In genomic region chr6:34526241-34526972, GRCh38 we compare ENCODE assay signal across 1 cellular context.
TF ChIP-seq lines count a peak whose summit lies in the region.

No MANE protein-coding gene starts in this region.

TF ChIP-seq in K562, 482 proteins besides CTCF, POLR2A, EP300 and RAD21 (continued from another document and continues in another):
- TF ChIP-seq ELK1 (CRISPR knock-in tag; IDR thresholded peaks at IDR 0.05) (no peak), ESRRB (CRISPR knock-in tag; IDR thresholded peaks at IDR 0.05; ENCODE audit: borderline replicate concordance) (no peak), CBX2 (IDR thresholded peaks at IDR 0.05; ENCODE audit: insufficient read depth, low read length, poor library complexity, severe bottlenecking) (no peak), RUNX1 (IDR thresholded peaks at IDR 0.05; ENCODE audit: low read depth) (no peak), SP2 (IDR thresholded peaks at IDR 0.05; ENCODE audit: extremely low read depth, low read depth, low read length, poor library complexity, severe bottlenecking) (no peak), SMAD3 (CRISPR knock-in tag; conservative IDR thresholded peaks at IDR 0.05) (no peak), ZKSCAN1 (IDR thresholded peaks at IDR 0.05; ENCODE audit: low read depth, low read length) (no peak), ZBTB8A (IDR thresholded peaks at IDR 0.05; ENCODE audit: partially characterized antibody) (no peak), CEBPB (tag; IDR thresholded peaks at IDR 0.05) (peak; percentile 31; the same call in 1 of the 2 replicates), ZKSCAN3 (CRISPR knock-in tag; IDR thresholded peaks at IDR 0.05) (no peak), E4F1 (CRISPR knock-in tag; IDR thresholded peaks at IDR 0.05; ENCODE audit: borderline replicate concordance) (no peak), FOXO4 (CRISPR knock-in tag; IDR thresholded peaks at IDR 0.05) (no peak), FOS (IDR thresholded peaks at IDR 0.05; ENCODE audit: extremely low read depth, insufficient read length) (no peak), TAF15 (IDR thresholded peaks at IDR 0.05; ENCODE audit: low read depth, low read length) (no peak), POLR2B (IDR thresholded peaks at IDR 0.05; ENCODE audit: low read depth, partially characterized antibody) (no peak), ZNF766 (CRISPR knock-in tag; conservative IDR thresholded peaks at IDR 0.05) (0 out of 2 replicates have a peak, but pooled peaks have one; percentile 47), HDAC3 (IDR thresholded peaks at IDR 0.05; ENCODE audit: borderline replicate concordance, partially characterized antibody) (no peak), ZNF77 (CRISPR knock-in tag; IDR thresholded peaks at IDR 0.05) (no peak), ZNF436 (CRISPR knock-in tag; IDR thresholded peaks at IDR 0.05) (no peak), MAFK (IDR thresholded peaks at IDR 0.05; ENCODE audit: low read length) (no peak), CHAMP1 (IDR thresholded peaks at IDR 0.05) (no peak), ZNF212 (CRISPR knock-in tag; IDR thresholded peaks at IDR 0.05) (no peak), RFX7 (CRISPR knock-in tag; IDR thresholded peaks at IDR 0.05) (no peak), SRSF3 (IDR thresholded peaks at IDR 0.05; ENCODE audit: insufficient read depth, low read length) (no peak), CXXC5 (CRISPR knock-in tag; IDR thresholded peaks at IDR 0.05) (peak; percentile 13; the same call in 1 of the 2 replicates), ZNF146 (CRISPR knock-in tag; IDR thresholded peaks at IDR 0.05; ENCODE audit: unreplicated experiment) (no peak), ZNF134 (CRISPR knock-in tag; conservative IDR thresholded peaks at IDR 0.05) (no peak), ZNF644 (tag; IDR thresholded peaks at IDR 0.05; ENCODE audit: low read depth) (no peak), TRIM28 (IDR thresholded peaks at IDR 0.05) (no peak)
- TF ChIP-seq, protein P1, sequence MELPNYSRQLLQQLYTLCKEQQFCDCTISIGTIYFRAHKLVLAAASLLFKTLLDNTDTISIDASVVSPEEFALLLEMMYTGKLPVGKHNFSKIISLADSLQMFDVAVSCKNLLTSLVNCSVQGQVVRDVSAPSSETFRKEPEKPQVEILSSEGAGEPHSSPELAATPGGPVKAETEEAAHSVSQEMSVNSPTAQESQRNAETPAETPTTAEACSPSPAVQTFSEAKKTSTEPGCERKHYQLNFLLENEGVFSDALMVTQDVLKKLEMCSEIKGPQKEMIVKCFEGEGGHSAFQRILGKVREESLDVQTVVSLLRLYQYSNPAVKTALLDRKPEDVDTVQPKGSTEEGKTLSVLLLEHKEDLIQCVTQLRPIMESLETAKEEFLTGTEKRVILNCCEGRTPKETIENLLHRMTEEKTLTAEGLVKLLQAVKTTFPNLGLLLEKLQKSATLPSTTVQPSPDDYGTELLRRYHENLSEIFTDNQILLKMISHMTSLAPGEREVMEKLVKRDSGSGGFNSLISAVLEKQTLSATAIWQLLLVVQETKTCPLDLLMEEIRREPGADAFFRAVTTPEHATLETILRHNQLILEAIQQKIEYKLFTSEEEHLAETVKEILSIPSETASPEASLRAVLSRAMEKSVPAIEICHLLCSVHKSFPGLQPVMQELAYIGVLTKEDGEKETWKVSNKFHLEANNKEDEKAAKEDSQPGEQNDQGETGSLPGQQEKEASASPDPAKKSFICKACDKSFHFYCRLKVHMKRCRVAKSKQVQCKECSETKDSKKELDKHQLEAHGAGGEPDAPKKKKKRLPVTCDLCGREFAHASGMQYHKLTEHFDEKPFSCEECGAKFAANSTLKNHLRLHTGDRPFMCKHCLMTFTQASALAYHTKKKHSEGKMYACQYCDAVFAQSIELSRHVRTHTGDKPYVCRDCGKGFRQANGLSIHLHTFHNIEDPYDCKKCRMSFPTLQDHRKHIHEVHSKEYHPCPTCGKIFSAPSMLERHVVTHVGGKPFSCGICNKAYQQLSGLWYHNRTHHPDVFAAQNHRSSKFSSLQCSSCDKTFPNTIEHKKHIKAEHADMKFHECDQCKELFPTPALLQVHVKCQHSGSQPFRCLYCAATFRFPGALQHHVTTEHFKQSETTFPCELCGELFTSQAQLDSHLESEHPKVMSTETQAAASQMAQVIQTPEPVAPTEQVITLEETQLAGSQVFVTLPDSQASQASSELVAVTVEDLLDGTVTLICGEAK (IDR thresholded peaks at IDR 0.05) = no peak; the same call in 1 of the 2 replicates
- TF ChIP-seq, protein P1 (CRISPR knock-in tag; IDR thresholded peaks at IDR 0.05) = no peak
- TF ChIP-seq, protein P2, sequence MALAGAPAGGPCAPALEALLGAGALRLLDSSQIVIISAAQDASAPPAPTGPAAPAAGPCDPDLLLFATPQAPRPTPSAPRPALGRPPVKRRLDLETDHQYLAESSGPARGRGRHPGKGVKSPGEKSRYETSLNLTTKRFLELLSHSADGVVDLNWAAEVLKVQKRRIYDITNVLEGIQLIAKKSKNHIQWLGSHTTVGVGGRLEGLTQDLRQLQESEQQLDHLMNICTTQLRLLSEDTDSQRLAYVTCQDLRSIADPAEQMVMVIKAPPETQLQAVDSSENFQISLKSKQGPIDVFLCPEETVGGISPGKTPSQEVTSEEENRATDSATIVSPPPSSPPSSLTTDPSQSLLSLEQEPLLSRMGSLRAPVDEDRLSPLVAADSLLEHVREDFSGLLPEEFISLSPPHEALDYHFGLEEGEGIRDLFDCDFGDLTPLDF (CRISPR knock-in tag; IDR thresholded peaks at IDR 0.05) = no peak
- TF ChIP-seq, protein P3, sequence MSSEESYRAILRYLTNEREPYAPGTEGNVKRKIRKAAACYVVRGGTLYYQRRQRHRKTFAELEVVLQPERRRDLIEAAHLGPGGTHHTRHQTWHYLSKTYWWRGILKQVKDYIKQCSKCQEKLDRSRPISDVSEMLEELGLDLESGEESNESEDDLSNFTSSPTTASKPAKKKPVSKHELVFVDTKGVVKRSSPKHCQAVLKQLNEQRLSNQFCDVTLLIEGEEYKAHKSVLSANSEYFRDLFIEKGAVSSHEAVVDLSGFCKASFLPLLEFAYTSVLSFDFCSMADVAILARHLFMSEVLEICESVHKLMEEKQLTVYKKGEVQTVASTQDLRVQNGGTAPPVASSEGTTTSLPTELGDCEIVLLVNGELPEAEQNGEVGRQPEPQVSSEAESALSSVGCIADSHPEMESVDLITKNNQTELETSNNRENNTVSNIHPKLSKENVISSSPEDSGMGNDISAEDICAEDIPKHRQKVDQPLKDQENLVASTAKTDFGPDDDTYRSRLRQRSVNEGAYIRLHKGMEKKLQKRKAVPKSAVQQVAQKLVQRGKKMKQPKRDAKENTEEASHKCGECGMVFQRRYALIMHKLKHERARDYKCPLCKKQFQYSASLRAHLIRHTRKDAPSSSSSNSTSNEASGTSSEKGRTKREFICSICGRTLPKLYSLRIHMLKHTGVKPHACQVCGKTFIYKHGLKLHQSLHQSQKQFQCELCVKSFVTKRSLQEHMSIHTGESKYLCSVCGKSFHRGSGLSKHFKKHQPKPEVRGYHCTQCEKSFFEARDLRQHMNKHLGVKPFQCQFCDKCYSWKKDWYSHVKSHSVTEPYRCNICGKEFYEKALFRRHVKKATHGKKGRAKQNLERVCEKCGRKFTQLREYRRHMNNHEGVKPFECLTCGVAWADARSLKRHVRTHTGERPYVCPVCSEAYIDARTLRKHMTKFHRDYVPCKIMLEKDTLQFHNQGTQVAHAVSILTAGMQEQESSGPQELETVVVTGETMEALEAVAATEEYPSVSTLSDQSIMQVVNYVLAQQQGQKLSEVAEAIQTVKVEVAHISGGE (CRISPR knock-in tag; IDR thresholded peaks at IDR 0.05) = peak in 1 of 3 experiments; percentile 19; a peak in 1 of 6 replicates
